In genomic region chr11:10784229-10785145, GRCh38 we compare ENCODE assay signal across 8 cellular contexts. TPM values are rescaled to one million over a fixed set of nuclear protein-coding genes. Genes with fewer than 3 reads are reported as not detected.
DNase-seq lines count a peak whose midpoint lies in the region; ATAC-seq and TF ChIP-seq lines count a peak whose summit lies in the region.

No MANE protein-coding gene starts in this region.

- WGBS in mesendoderm (ENCODE audit: extremely low coverage, insufficient coverage, low lambda C conversion rate), result no CpG with 5 or more reads among the region's 10 CpGs

- H3K36me3 ChIP-seq in mesendoderm (ENCODE audit: control insufficient read depth, insufficient read depth, low read length), result no peaks in the 10 kb centered on the region
- H3K36me3 ChIP-seq in tibial artery, result peaks cover 0 to 9% (median 5%) of the 10 kb centered on the region in 3 donors

- H2BK120ac ChIP-seq in mesendoderm (ENCODE audit: low read depth, low read length), result no peak overlapping the region

- H3K27ac ChIP-seq in mesendoderm (ENCODE audit: low read depth, low read length) (no peak overlapping the region), tibial artery (no peak overlapping the region)

- no peak overlapping the region for H3K23ac ChIP-seq in mesendoderm (ENCODE audit: low read length)

- in situ Hi-C loops in astrocyte of the spinal cord (cut with HindIII; ENCODE audit: low sequenced_read_pairs), result no loop called here

- no peaks in the 10 kb centered on the region for H3K9me3 ChIP-seq in tibial artery

- H3K18ac ChIP-seq in mesendoderm (ENCODE audit: low read length), result peak overlapping the region; percentile 42

- no peak overlapping the region for H2BK5ac ChIP-seq in mesendoderm (ENCODE audit: low read length)

- H3K4me3 ChIP-seq in astrocyte of the spinal cord (ENCODE audit: low read depth, low read length) (no peak overlapping the region), mesendoderm (ENCODE audit: low read length) (no peak overlapping the region), tibial artery (no peak overlapping the region)

- H3K79me1 ChIP-seq in mesendoderm (ENCODE audit: low read length), result no peaks in the 10 kb centered on the region

- H2BK15ac ChIP-seq in mesendoderm (replicated peaks; ENCODE audit: low read depth), result peak overlapping the region; percentile 61

- no peak overlapping the region for H3K4ac ChIP-seq in mesendoderm (ENCODE audit: low read depth, low read length)

- intact Hi-C loops in tibial artery (cut with DNase I; ENCODE audit: low total_unique reads), result no loop called here

- no peak overlapping the region for H3K56ac ChIP-seq in mesendoderm (ENCODE audit: low read length)

- TF ChIP-seq CTCF in astrocyte of the spinal cord (IDR thresholded peaks at IDR 0.05; ENCODE audit: low read depth, low read length) (no peak), tibial artery (IDR thresholded peaks at IDR 0.05) (no peak)

- H4K8ac ChIP-seq in mesendoderm (ENCODE audit: low read depth, low read length), result no peak overlapping the region

- DNase-seq in DMS79 (lab: John Stamatoyannopoulos, UW) (peak; percentile 85), NCI-H2029 treated with DMSO at 0.1 percent for 48 hours (lab: John Stamatoyannopoulos, UW) (peak; percentile 88), astrocyte of the spinal cord (ENCODE audit: low read depth, low spot score) (peak; percentile 34), mesendoderm (peak; percentile 85), tibial artery (no peak), GF-D8 (lab: John Stamatoyannopoulos, UW) (no peak)
- no peak for DNase-seq in activated CD4-positive, alpha-beta T cell treated with anti-CD3 and anti-CD28 coated beads, Interleukin-2, amount 50 U/mL, for 4 hours

- H4K5ac ChIP-seq in mesendoderm (ENCODE audit: low read length), result no peak overlapping the region

- H3K4me1 ChIP-seq in mesendoderm (ENCODE audit: control insufficient read depth, low read depth, low read length) (peaks cover 6% of the 10 kb centered on the region), tibial artery (no peaks in the 10 kb centered on the region)

- H3K9ac ChIP-seq in mesendoderm (ENCODE audit: low read length), result no peak overlapping the region

- H3K79me2 ChIP-seq in mesendoderm (ENCODE audit: control insufficient read depth, insufficient read depth, low read length), result no peaks in the 10 kb centered on the region

- no peak overlapping the region for H3K4me2 ChIP-seq in mesendoderm (ENCODE audit: low read length)

- no peaks in the 10 kb centered on the region for H3K27me3 ChIP-seq in mesendoderm (ENCODE audit: insufficient read depth, low read length, poor library complexity)
- H3K27me3 ChIP-seq in tibial artery, result no peaks in the 10 kb centered on the region

- H2AK5ac ChIP-seq in mesendoderm (ENCODE audit: low read length), result no peak overlapping the region

- ATAC-seq in HG02973 (IDR thresholded peaks at IDR 0.05; ENCODE audit: unreplicated experiment), result no peak

RNA-seq across cellular contexts. Expression of gene EIF4G2, which starts 24.2 kb away (rescaled TPM):
- 1,021 TPM for polyA plus RNA-seq in mesendoderm (2013, experiment 1 of 2)
- 1,034 TPM for polyA plus RNA-seq in mesendoderm (2013, experiment 2 of 2)

RNA-seq across cellular contexts. Expression of gene CTR9, which starts 33.4 kb away (rescaled TPM):
- polyA plus RNA-seq in mesendoderm (2013, experiment 1 of 2), result 26.4 TPM
- polyA plus RNA-seq in mesendoderm (2013, experiment 2 of 2), result 26.8 TPM

Comparison
In these comparisons a context has a peak if more than half of its experiments do, and no peak if none do; other contexts are left out.
1. DNase-seq: peak in DMS79 (single experiment), NCI-H2029 treated with DMSO at 0.1 percent for 48 hours (single experiment), astrocyte of the spinal cord (single experiment) and mesendoderm (single experiment); none in tibial artery (0 of 2), activated CD4-positive, alpha-beta T cell treated with anti-CD3 and anti-CD28 coated beads, Interleukin-2, amount 50 U/mL, for 4 hours (0 of 2) and GF-D8 (single experiment).